In the genomic region with DNA sequence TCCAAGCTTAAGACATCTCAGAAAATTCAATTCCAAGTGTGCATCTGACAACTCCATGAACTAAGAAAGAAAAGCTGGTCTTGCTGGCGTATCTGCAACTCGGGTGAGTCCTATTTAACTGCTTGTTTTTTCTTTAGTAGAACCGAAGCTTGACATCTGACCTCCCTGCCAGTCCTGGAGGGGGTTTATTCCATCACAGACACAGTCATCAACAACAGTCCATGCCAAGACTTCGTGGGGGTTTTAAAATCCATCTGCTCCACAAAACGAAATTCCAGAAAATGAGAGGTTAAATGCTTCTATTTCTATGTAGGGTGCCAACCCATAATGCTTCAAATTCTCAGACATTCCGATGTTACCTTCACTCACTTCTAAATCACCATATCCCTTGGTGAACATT, we compare ENCODE assay signal across 18 cellular contexts.
"Had no signal": no experiment of that assay in that cellular context is flagged by ENCODE, and none has a peak within 500 bp of the region (broad histone marks: within the 10 kb centered on the region; RNA-seq: fewer than 3 reads in every experiment).

No MANE protein-coding gene starts in this region.

- H3K4me1 Mint-ChIP-seq: naive B cell had no signal

- DNase-seq: activated CD4-positive, alpha-beta T cell treated with anti-CD3 and anti-CD28 coated beads for 1 hour; activated CD8-positive, alpha-beta memory T cell treated with anti-CD3 and anti-CD28 coated beads for 24 hours; activated CD8-positive, alpha-beta memory T cell treated with anti-CD3 and anti-CD28 coated beads, Interleukin-2, amount 50 U/mL, for 4 hours; activated naive CD8-positive, alpha-beta T cell treated with anti-CD3 and anti-CD28 coated beads, Interleukin-2, amount 10 ng/mL, durations not matched to agents 7 days and 5 days; activated T-cell treated with anti-CD3 and anti-CD28 coated beads, Interleukin-2, amount 50 U/mL, for 24 hours; amygdala; cerebellar nuclear complex; cortex of kidney; effector CD4-positive, alpha-beta T cell; foreskin melanocyte; kidney glomerular epithelial cell; left lung; naive B cell; ovary; stimulated activated CD4-positive, alpha-beta T cell treated with anti-CD3 and anti-CD28 coated beads, Interleukin-4, amount 100 ng/mL, for 1 hour; stimulated activated naive CD8-positive, alpha-beta T cell treated with anti-CD3 and anti-CD28 coated beads, Interleukin-15, Interleukin-2, amounts not matched to agents 100 U/mL and 50 U/mL, for 24 hours; SW 1271 had no signal

- H3K4me3 Mint-ChIP-seq: activated naive CD8-positive, alpha-beta T cell treated with anti-CD3 and anti-CD28 coated beads, Interleukin-2, amount 10 ng/mL, durations not matched to agents 7 days and 5 days; activated T-cell treated with anti-CD3 and anti-CD28 coated beads, Interleukin-2, amount 50 U/mL, for 24 hours; naive B cell had no signal

- H3K27me3 Mint-ChIP-seq: activated naive CD8-positive, alpha-beta T cell treated with anti-CD3 and anti-CD28 coated beads, Interleukin-2, amount 10 ng/mL, durations not matched to agents 7 days and 5 days; activated T-cell treated with anti-CD3 and anti-CD28 coated beads, Interleukin-2, amount 50 U/mL, for 24 hours; activated T-helper 17 cell treated with anti-CD3 and anti-CD28 coated beads, Interleukin-2, amount 50 U/mL, for 72 hours had no signal

- H3K36me3 Mint-ChIP-seq: naive B cell had no signal

- H3K27ac Mint-ChIP-seq: activated naive CD8-positive, alpha-beta T cell treated with anti-CD3 and anti-CD28 coated beads, Interleukin-2, amount 10 ng/mL, durations not matched to agents 7 days and 5 days; activated T-helper 17 cell treated with anti-CD3 and anti-CD28 coated beads, Interleukin-2, amount 50 U/mL, for 72 hours; naive B cell had no signal

- H3K9me3 Mint-ChIP-seq: activated naive CD8-positive, alpha-beta T cell treated with anti-CD3 and anti-CD28 coated beads, Interleukin-2, amount 10 ng/mL, durations not matched to agents 7 days and 5 days; activated T-cell treated with anti-CD3 and anti-CD28 coated beads, Interleukin-2, amount 50 U/mL, for 24 hours; activated T-helper 17 cell treated with anti-CD3 and anti-CD28 coated beads, Interleukin-2, amount 50 U/mL, for 72 hours had no signal

- ATAC-seq: left lung had no signal
